34 cellular contexts compared by ENCODE assay signal in the genomic region with DNA sequence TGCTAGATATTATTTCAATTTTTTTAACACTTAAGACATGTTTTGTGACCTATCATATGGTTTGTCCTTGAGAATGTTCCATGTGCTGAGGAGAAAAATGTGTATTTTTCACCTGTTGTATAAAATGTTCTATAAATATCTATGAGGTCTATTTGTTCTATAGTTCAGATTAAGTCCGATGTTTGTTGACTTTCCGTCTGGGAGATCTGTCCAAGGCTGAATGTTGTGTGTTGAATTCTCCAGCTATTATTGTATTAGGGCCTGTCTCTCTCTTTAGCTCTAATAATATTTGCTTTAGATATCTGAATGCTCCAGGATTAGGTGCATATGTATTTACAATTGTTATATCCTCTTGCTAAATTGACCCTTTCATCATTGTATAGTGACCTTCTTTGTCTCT.
"Had no signal": no experiment of that assay in that cellular context is flagged by ENCODE, and none has a peak within 500 bp of the region (broad histone marks: within the 10 kb centered on the region; RNA-seq: fewer than 3 reads in every experiment).

No MANE protein-coding gene starts in this region.

- H3K4me1 ChIP-seq: adrenal gland had no signal

- FAIRE-seq: astrocyte, bronchial epithelial cell, TTC549 had no signal

- DNase-seq: activated B cell treated with CpG ODN at 0.5 μM for 24 hours; activated CD4-positive, alpha-beta memory T cell treated with anti-CD3 and anti-CD28 coated beads for 36 hours; activated CD4-positive, alpha-beta T cell treated with anti-CD3 and anti-CD28 coated beads for 4 hours; activated CD4-positive, alpha-beta T cell treated with anti-CD3 and anti-CD28 coated beads, Interleukin-2, amount 10 ng/mL, durations not matched to agents 24 days and 14 days; activated CD4-positive, alpha-beta T cell treated with anti-CD3 and anti-CD28 coated beads, Interleukin-2, amount 50 U/mL, for 1 hour; activated CD4-positive, alpha-beta T cell treated with anti-CD3 and anti-CD28 coated beads, Interleukin-2, amount 50 U/mL, for 4 hours; activated CD4-positive, CD25-positive, alpha-beta regulatory T cell treated with anti-CD3 and anti-CD28 coated beads, Interleukin-2, amount 50 U/mL, for 72 hours; activated CD8-positive, alpha-beta memory T cell treated with anti-CD3 and anti-CD28 coated beads, Interleukin-2, amount 50 U/mL, for 4 hours; activated CD8-positive, alpha-beta T cell treated with anti-CD3 and anti-CD28 coated beads for 36 hours; activated effector memory CD4-positive, alpha-beta T cell treated with anti-CD3 and anti-CD28 coated beads, Interleukin-2, amount 50 U/mL, for 16 hours; activated gamma-delta T cell treated with Interleukin-2 at 50 U/mL for 16 hours; activated naive CD4-positive, alpha-beta T cell; activated naive CD4-positive, alpha-beta T cell treated with anti-CD3 and anti-CD28 coated beads for 36 hours; activated naive CD4-positive, alpha-beta T cell treated with anti-CD3 and anti-CD28 coated beads, Interleukin-2, amount 50 U/mL, for 16 hours; activated naive CD8-positive, alpha-beta T cell treated with anti-CD3 and anti-CD28 coated beads for 36 hours; activated T-cell treated with anti-CD3 and anti-CD28 coated beads for 4 hours; activated T-cell treated with anti-CD3 and anti-CD28 coated beads, Interleukin-2, amount 50 U/mL, for 1 hour; activated T-cell treated with anti-CD3 and anti-CD28 coated beads, Interleukin-2, amount 50 U/mL, for 4 hours; activated T-cell treated with anti-CD3 and anti-CD28 coated beads, Interleukin-2, amount 50 U/mL, for 72 hours; adrenal gland; amniotic stem cell; aorta; caudate nucleus; cerebellar nuclear complex; T-cell; T-helper 17 cell; T-helper 9 cell had no signal

- H3K27ac ChIP-seq: adrenal gland, cardiac muscle cell, VCaP had no signal

- H3K9me3 ChIP-seq: adrenal gland had no signal

- H3K4me3 ChIP-seq: adrenal gland, cardiac muscle cell had no signal

- H3K27me3 ChIP-seq: adrenal gland, cardiac muscle cell had no signal

- ATAC-seq: activated CD8-positive, alpha-beta T cell treated with anti-CD3 and anti-CD28 coated beads for 36 hours; activated naive CD4-positive, alpha-beta T cell treated with anti-CD3 and anti-CD28 coated beads, Interleukin-2, amount 50 U/mL, for 72 hours; activated T-cell treated with anti-CD3 and anti-CD28 coated beads, Interleukin-2, amount 50 U/mL, for 4 hours; activated T-cell treated with anti-CD3 and anti-CD28 coated beads, Interleukin-2, amount 50 U/mL, for 72 hours; activated T-helper 17 cell treated with anti-CD3 and anti-CD28 coated beads, Interleukin-2, amount 50 U/mL, for 72 hours; T-cell; T-helper 17 cell had no signal

- H3K36me3 ChIP-seq: adrenal gland, cardiac muscle cell had no signal
